Comparison of ENCODE assay signal across 1 cellular context in the genomic region with DNA sequence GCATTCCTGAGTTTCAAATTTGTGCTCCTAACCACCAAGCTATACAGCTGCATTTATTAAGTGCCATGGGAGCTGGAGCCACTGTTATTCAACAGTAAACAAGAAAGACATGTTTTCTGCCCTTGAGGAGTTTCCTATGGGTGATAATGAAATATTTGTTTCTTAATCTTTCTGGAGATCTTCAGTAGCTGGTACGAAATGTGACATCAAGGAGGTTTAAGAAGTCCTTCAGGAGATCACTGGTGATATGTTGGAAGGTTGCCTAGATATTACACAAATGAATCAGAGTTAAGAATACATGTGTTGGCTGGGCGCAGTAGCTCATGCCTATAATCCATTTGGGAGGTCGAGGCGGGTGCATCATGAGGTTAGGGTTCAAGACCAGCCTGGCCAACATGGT.
TF ChIP-seq lines count a peak whose summit lies in the region.

No MANE protein-coding gene starts in this region.

TF ChIP-seq in A549, 52 proteins besides CTCF, POLR2A, EP300 and RAD21 (continued from another document):
- no peak for TF ChIP-seq EHF (CRISPR knock-in tag; IDR thresholded peaks at IDR 0.05)
